ENCODE assay signal across 1 cellular context in the genomic region with DNA sequence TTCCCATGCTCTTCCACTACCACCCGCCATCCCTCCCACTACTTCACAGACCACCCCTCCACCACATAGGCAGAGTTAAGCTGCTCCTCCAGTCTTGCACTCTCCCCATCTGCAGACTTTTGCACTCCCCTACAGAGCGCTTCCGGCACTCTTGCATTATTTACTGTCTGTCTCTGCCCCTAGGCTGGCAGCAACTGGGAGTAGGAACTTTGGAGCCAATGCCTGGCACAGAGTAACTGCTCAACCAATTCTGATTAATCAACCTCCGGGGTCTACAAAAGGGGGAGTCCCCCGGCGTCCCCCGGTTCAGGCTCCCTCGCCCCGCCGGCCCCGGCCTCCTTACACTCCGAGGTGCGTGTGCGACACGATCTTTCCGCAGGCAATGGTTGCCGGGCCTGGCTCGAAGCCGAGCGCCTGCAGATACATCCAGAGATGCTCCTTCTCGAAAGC.
TF ChIP-seq lines count a peak whose summit lies in the region.

No MANE protein-coding gene starts in this region.

TF ChIP-seq in SK-N-SH, 30 proteins besides CTCF, POLR2A, EP300 and RAD21 (continued from another document):
- TF ChIP-seq, protein P1, sequence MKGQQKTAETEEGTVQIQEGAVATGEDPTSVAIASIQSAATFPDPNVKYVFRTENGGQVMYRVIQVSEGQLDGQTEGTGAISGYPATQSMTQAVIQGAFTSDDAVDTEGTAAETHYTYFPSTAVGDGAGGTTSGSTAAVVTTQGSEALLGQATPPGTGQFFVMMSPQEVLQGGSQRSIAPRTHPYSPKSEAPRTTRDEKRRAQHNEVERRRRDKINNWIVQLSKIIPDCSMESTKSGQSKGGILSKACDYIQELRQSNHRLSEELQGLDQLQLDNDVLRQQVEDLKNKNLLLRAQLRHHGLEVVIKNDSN (IDR thresholded peaks at IDR 0.05; ENCODE audit: borderline replicate concordance, low read depth), result no peak
